Comparison of ENCODE assay signal across 8 cellular contexts in genomic region chrX:124098089-124098488, GRCh38.
DNase-seq lines count a peak whose midpoint lies in the region; ATAC-seq and TF ChIP-seq lines count a peak whose summit lies in the region.

No MANE protein-coding gene starts in this region.

- ATAC-seq in GM18868 (IDR thresholded peaks at IDR 0.05; ENCODE audit: unreplicated experiment) (peak; percentile 54), GM21825 (IDR thresholded peaks at IDR 0.05; ENCODE audit: unreplicated experiment) (no peak)

- TF ChIP-seq CTCF in PC-9 (conservative IDR thresholded peaks at IDR 0.05), result peak; percentile 72
- no peak for TF ChIP-seq CTCF in epithelial cell of esophagus (IDR thresholded peaks at IDR 0.05; ENCODE audit: insufficient read depth, low read depth, low read length, missing control alignments)

- no peak overlapping the region for H3K27ac ChIP-seq in PC-9

- H3K9me3 ChIP-seq in PC-9 (ENCODE audit: insufficient read depth, low read depth), result no peaks in the 10 kb centered on the region

- H3F3A ChIP-seq in PC-9 (ENCODE audit: insufficient read depth, low read depth), result peaks cover 23% of the 10 kb centered on the region; the same call in 1 of the 2 replicates

- no peak overlapping the region for H3K4me2 ChIP-seq in PC-9

- no TSS peak for BruUV-seq in PC-9 (replicated peaks; lab: Mats Ljungman, UMichigan)

- peaks cover 28% of the 10 kb centered on the region; the same call in 1 of the 2 replicates for H3K36me3 ChIP-seq in PC-9 (ENCODE audit: low read depth)

- H3K9me2 ChIP-seq in PC-9 (ENCODE audit: insufficient read depth), result no peaks in the 10 kb centered on the region

- CTCF ChIA-PET in PC-9 (lab: Charles Lee), result no interaction called here

- H3K4me3 ChIP-seq in PC-9, result no peak overlapping the region
- H3K4me3 ChIP-seq in epithelial cell of esophagus (ENCODE audit: low read length), result no peak overlapping the region

- H4K20me1 ChIP-seq in PC-9 (ENCODE audit: insufficient read depth), result no peaks in the 10 kb centered on the region; the same call in 1 of the 2 replicates

- H3K79me2 ChIP-seq in PC-9 (ENCODE audit: low read depth), result no peaks in the 10 kb centered on the region

- no peaks in the 10 kb centered on the region for H3K27me3 ChIP-seq in PC-9 (ENCODE audit: insufficient read depth, low read depth)

- intact Hi-C loops in PC-9 (cut with micrococcal nuclease; ENCODE audit: unreplicated experiment), result loop anchor here (10.0 kb wide), 1 partner anchor 133 kb away; the partner anchor contains the start of gene STAG2

- no peaks in the 10 kb centered on the region for H3K4me1 ChIP-seq in PC-9 (replicated peaks; ENCODE audit: insufficient read depth)

- H2AFZ ChIP-seq in PC-9, result no peak overlapping the region

- DNase-seq in Ammon's horn (ENCODE audit: low spot score) (peak; percentile 24), PC-9 (no peak), epithelial cell of esophagus (ENCODE audit: low read depth) (peak; percentile 36), putamen (ENCODE audit: low spot score) (peak; percentile 4), activated T-cell treated with anti-CD3 and anti-CD28 coated beads for 4 hours (no peak)
- no peak for DNase-seq in activated CD4-positive, alpha-beta T cell treated with anti-CD3 and anti-CD28 coated beads for 48 hours

- POLR2A ChIA-PET in PC-9 (lab: Charles Lee; ENCODE audit: unreplicated experiment), result no interaction called here

Comparison
In these comparisons a context has a peak if more than half of its experiments do, and no peak if none do; other contexts are left out.
1. DNase-seq: peak in Ammon's horn (single experiment), epithelial cell of esophagus (single experiment) and putamen (single experiment); none in PC-9 (0 of 2), activated CD4-positive, alpha-beta T cell treated with anti-CD3 and anti-CD28 coated beads for 48 hours (single experiment) and activated T-cell treated with anti-CD3 and anti-CD28 coated beads for 4 hours (single experiment).